In genomic region chr1:188027613-188028012, GRCh38 we compare ENCODE assay signal across 10 cellular contexts.
DNase-seq lines count a peak whose midpoint lies in the region; ATAC-seq, FAIRE-seq and TF ChIP-seq lines count a peak whose summit lies in the region.
"Had no signal": no experiment of that assay in that cellular context is flagged by ENCODE, and none has a peak within 500 bp of the region (broad histone marks: within the 10 kb centered on the region; RNA-seq: fewer than 3 reads in every experiment).

No MANE protein-coding gene starts in this region.

- TF ChIP-seq CTCF in fibroblast of villous mesenchyme (IDR thresholded peaks at IDR 0.05; ENCODE audit: insufficient read depth, low read depth, low read length) = no peak

- DNase-seq in COLO829 (ENCODE audit: low spot score) (peak; percentile 82), HTR-8/SVneo (ENCODE audit: insufficient read length, low spot score) (peak; percentile 43), fibroblast of villous mesenchyme (ENCODE audit: low read depth) (peak; percentile 70), GF-D8 (lab: John Stamatoyannopoulos, UW) (no peak), ureter (ENCODE audit: low spot score) (no peak), NCI-H1694 (lab: John Stamatoyannopoulos, UW) (no peak)
- no peak for DNase-seq in stimulated activated CD4-positive, alpha-beta T cell treated with anti-CD3 and anti-CD28 coated beads, Interleukin-12 subunit alpha, Interleukin-12 subunit beta, amount 100 ng/mL, for 4 hours
- DNase-seq: activated T-cell treated with anti-CD3 and anti-CD28 coated beads, Interleukin-2, amount 50 U/mL, for 4 hours; NCI-H2029 had no signal

- ATAC-seq in GM21529 (IDR thresholded peaks at IDR 0.05; ENCODE audit: unreplicated experiment) = peak; percentile 85
- ATAC-seq: activated T-cell treated with anti-CD3 and anti-CD28 coated beads, Interleukin-2, amount 50 U/mL, for 4 hours had no signal

- H3K4me3 ChIP-seq in fibroblast of villous mesenchyme (ENCODE audit: low read depth, low read length) = no peak overlapping the region

- FAIRE-seq in HTR-8/SVneo (lab: Jason Lieb, UNC) = no peak

Comparison
In these comparisons a context has a peak if more than half of its experiments do, and no peak if none do; other contexts are left out.
1. DNase-seq: peak in COLO829 (single experiment), HTR-8/SVneo (single experiment) and fibroblast of villous mesenchyme (single experiment); none in stimulated activated CD4-positive, alpha-beta T cell treated with anti-CD3 and anti-CD28 coated beads, Interleukin-12 subunit alpha, Interleukin-12 subunit beta, amount 100 ng/mL, for 4 hours (single experiment), GF-D8 (single experiment), ureter (single experiment) and NCI-H1694 (single experiment).